1 cellular context compared by ENCODE assay signal in the genomic region with DNA sequence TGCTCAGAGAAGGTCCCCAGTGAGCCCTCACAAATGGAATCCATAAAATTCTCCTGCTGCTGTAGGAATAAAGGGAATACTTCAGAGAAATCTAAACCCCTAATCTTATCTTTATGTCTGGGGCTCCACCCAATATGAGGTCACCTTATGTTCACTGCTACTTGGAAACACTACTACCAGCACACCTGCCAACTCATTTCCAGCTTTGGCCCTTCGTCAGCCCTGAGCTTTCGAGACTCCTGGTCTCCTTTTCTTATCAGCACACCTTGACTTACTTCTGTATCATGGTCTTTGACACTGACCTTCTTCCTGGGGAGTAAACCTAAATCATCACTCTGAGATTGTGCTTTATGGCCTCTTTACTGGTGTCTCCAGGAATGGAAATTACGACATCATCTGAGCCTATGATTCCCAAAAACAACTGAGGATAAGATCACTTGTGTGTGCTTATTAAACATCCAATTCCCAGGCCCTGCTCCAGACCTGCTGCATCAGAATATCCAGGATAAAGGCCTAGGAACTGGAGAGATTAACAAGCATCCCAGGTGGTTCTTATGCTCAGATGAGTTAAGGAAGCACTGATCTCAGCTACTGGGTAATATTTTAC.
TF ChIP-seq lines count a peak whose summit lies in the region.

No MANE protein-coding gene starts in this region.

TF ChIP-seq in IMR-90, 13 proteins besides CTCF, POLR2A, EP300 and RAD21:
- TF ChIP-seq CEBPB (IDR thresholded peaks at IDR 0.05; ENCODE audit: low read depth, low read length) (peak; percentile 22; the same call in 1 of the 2 replicates), NFE2L2 (IDR thresholded peaks at IDR 0.05; ENCODE audit: low read depth, low read length) (no peak)
- TF ChIP-seq, protein P1, sequence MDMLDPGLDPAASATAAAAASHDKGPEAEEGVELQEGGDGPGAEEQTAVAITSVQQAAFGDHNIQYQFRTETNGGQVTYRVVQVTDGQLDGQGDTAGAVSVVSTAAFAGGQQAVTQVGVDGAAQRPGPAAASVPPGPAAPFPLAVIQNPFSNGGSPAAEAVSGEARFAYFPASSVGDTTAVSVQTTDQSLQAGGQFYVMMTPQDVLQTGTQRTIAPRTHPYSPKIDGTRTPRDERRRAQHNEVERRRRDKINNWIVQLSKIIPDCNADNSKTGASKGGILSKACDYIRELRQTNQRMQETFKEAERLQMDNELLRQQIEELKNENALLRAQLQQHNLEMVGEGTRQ (IDR thresholded peaks at IDR 0.05; ENCODE audit: low read depth, low read length) = no peak
TF ChIP-seq in IMR-90: peak in this region for 1.
